8 cellular contexts compared by ENCODE assay signal in the genomic region with DNA sequence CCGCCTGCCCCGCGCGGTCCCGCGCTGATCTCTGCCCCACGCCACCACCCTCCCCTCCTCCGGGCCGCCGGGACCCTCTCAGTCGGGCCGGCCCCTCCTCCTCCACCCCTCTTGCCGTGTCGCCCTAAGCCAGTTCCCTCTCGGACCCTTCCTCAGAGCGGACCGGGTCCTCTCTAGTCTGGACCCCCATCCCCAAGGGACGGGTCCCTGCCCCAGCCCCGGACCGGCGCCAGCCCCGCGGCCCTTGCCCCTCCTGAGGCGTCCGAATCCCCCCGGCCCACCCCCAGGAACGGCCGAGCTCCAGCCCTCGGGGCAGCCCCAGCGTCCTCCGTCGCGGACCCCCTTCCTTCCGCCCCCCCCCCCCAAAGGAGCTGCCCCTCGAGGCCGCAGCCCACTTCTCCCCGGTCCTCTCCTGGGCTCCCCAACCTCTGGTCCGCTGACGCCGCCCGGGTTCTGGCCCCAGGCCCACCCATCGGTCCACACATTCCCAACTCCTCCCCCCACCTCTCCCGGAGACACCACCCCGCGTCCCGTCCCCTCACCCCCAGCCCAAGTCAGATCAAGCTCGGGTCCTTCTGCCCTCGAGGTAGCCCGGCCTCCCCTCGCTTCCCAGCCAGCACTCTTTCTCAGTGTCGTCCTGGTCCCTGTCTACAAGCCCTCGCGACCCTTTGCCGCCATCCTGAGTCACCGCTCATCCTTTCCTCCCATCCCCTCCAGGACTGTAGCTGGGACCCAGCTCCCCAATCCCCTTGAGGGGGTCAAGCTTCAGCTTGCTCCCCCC. TPM values are rescaled to one million over a fixed set of nuclear protein-coding genes. Genes with fewer than 3 reads are reported as not detected.
DNase-seq lines count a peak whose midpoint lies in the region; ATAC-seq and TF ChIP-seq lines count a peak whose summit lies in the region.

No MANE protein-coding gene starts in this region.

- no peak for TF ChIP-seq CTCF in CD14-positive monocyte (IDR thresholded peaks at IDR 0.05)

- POLR2A ChIA-PET in activated naive CD8-positive, alpha-beta T cell treated with anti-CD3 and anti-CD28 coated beads, Interleukin-2, amount 10 ng/mL, durations not matched to agents 7 days and 5 days (lab: Charles Lee), result interaction anchor here (0.7 kb wide), 1 partner anchor 13 kb away, joined by 3 read pairs; no protein-coding TSS in a partner anchor

- peaks cover 0 to 5% of the 10 kb centered on the region in 2 donors for H3K36me3 Mint-ChIP-seq in CD14-positive monocyte
- H3K36me3 Mint-ChIP-seq in activated naive CD8-positive, alpha-beta T cell treated with anti-CD3 and anti-CD28 coated beads, Interleukin-2, amount 10 ng/mL, durations not matched to agents 7 days and 5 days, result peaks cover 1% of the 10 kb centered on the region
- H3K36me3 Mint-ChIP-seq in stimulated activated memory B cell treated with anti-CD40 and anti-IgM and Interleukin-4, amounts not matched to agents 10 μg/mL and 1 μg/mL and 100 μg/mL, for 72 hours, result no peaks in the 10 kb centered on the region

- peaks cover 21% of the 10 kb centered on the region for H3K4me1 Mint-ChIP-seq in CD14-positive monocyte
- H3K4me1 Mint-ChIP-seq in activated naive CD8-positive, alpha-beta T cell treated with anti-CD3 and anti-CD28 coated beads, Interleukin-2, amount 10 ng/mL, durations not matched to agents 7 days and 5 days, result peaks cover 15% of the 10 kb centered on the region
- peaks cover 10% of the 10 kb centered on the region for H3K4me1 Mint-ChIP-seq in stimulated activated memory B cell treated with anti-CD40 and anti-IgM and Interleukin-4, amounts not matched to agents 10 μg/mL and 1 μg/mL and 100 μg/mL, for 72 hours

- H3K4me3 ChIP-seq in iPS-11a (ENCODE audit: low read depth, low read length), result peak overlapping the region; percentile 65

- no peak for ATAC-seq in activated naive CD8-positive, alpha-beta T cell treated with anti-CD3 and anti-CD28 coated beads, Interleukin-2, amount 10 ng/mL, durations not matched to agents 7 days and 5 days (ENCODE audit: low read depth)
- peak; percentile 56 for ATAC-seq in stimulated activated memory B cell treated with anti-CD40 and anti-IgM and Interleukin-4, amounts not matched to agents 10 μg/mL and 1 μg/mL and 100 μg/mL, for 72 hours
- ATAC-seq in GM18517 (IDR thresholded peaks at IDR 0.05; ENCODE audit: unreplicated experiment) (no peak), HG02763 (IDR thresholded peaks at IDR 0.05; ENCODE audit: unreplicated experiment) (no peak)

- intact Hi-C loops in CD14-positive monocyte (cut with micrococcal nuclease), result loop anchor here (5.0 to 10.0 kb wide), 4 partner anchors 43 to 240 kb away; no protein-coding TSS in a partner anchor

- H3K9me3 Mint-ChIP-seq in CD14-positive monocyte, result peaks cover 0 to 12% (median 4%) of the 10 kb centered on the region in 7 donors
- no peaks in the 10 kb centered on the region for H3K9me3 Mint-ChIP-seq in activated naive CD8-positive, alpha-beta T cell treated with anti-CD3 and anti-CD28 coated beads, Interleukin-2, amount 10 ng/mL, durations not matched to agents 7 days and 5 days
- no peaks in the 10 kb centered on the region for H3K9me3 Mint-ChIP-seq in stimulated activated memory B cell treated with anti-CD40 and anti-IgM and Interleukin-4, amounts not matched to agents 10 μg/mL and 1 μg/mL and 100 μg/mL, for 72 hours

- DNase-seq in CD14-positive monocyte (ENCODE audit: low spot score) (no peak), HK-2 (ENCODE audit: unreplicated experiment) (peak; percentile 40), NCI-H510A treated with DMSO at 0.1 percent for 48 hours (lab: John Stamatoyannopoulos, UW) (no peak)
- no peak for DNase-seq in activated naive CD8-positive, alpha-beta T cell treated with anti-CD3 and anti-CD28 coated beads, Interleukin-2, amount 10 ng/mL, durations not matched to agents 7 days and 5 days

- H3K27ac Mint-ChIP-seq in CD14-positive monocyte, result peak overlapping the region in 2 of 7 donors; percentile 10 to 51
- peak overlapping the region; percentile 43 for H3K27ac Mint-ChIP-seq in activated naive CD8-positive, alpha-beta T cell treated with anti-CD3 and anti-CD28 coated beads, Interleukin-2, amount 10 ng/mL, durations not matched to agents 7 days and 5 days
- H3K27ac Mint-ChIP-seq in stimulated activated memory B cell treated with anti-CD40 and anti-IgM and Interleukin-4, amounts not matched to agents 10 μg/mL and 1 μg/mL and 100 μg/mL, for 72 hours, result no peak overlapping the region

- peaks cover 59 to 80% (median 63%) of the 10 kb centered on the region in 3 donors for H3K27me3 Mint-ChIP-seq in CD14-positive monocyte (ENCODE audit: low read depth in 3 of 3)
- peaks cover 58% of the 10 kb centered on the region for H3K27me3 Mint-ChIP-seq in activated naive CD8-positive, alpha-beta T cell treated with anti-CD3 and anti-CD28 coated beads, Interleukin-2, amount 10 ng/mL, durations not matched to agents 7 days and 5 days
- peaks cover 59% of the 10 kb centered on the region for H3K27me3 Mint-ChIP-seq in stimulated activated memory B cell treated with anti-CD40 and anti-IgM and Interleukin-4, amounts not matched to agents 10 μg/mL and 1 μg/mL and 100 μg/mL, for 72 hours

- H3K4me3 Mint-ChIP-seq in CD14-positive monocyte, result peak overlapping the region; percentile 58 to 89
- peak overlapping the region; percentile 77 for H3K4me3 Mint-ChIP-seq in activated naive CD8-positive, alpha-beta T cell treated with anti-CD3 and anti-CD28 coated beads, Interleukin-2, amount 10 ng/mL, durations not matched to agents 7 days and 5 days
- peak overlapping the region; percentile 78 for H3K4me3 Mint-ChIP-seq in stimulated activated memory B cell treated with anti-CD40 and anti-IgM and Interleukin-4, amounts not matched to agents 10 μg/mL and 1 μg/mL and 100 μg/mL, for 72 hours

RNA-seq across cellular contexts. Expression of a gene that starts 0.7 kb away (rescaled TPM):
- polyA plus RNA-seq in CD14-positive monocyte, result under 1 TPM in 1 of 2 donors, not detected in 1; 0.08 TPM
- total RNA-seq in activated naive CD8-positive, alpha-beta T cell treated with anti-CD3 and anti-CD28 coated beads, Interleukin-2, amount 10 ng/mL, durations not matched to agents 7 days and 5 days, result under 1 TPM; 0.47 to 0.57 TPM

RNA-seq across cellular contexts. Expression of a gene that starts 45.4 kb away (rescaled TPM):
- polyA plus RNA-seq in CD14-positive monocyte, result 100 to 1,000 TPM in 1 of 2 donors, 10 to 100 TPM in 1; 96.1 to 156 TPM
- total RNA-seq in activated naive CD8-positive, alpha-beta T cell treated with anti-CD3 and anti-CD28 coated beads, Interleukin-2, amount 10 ng/mL, durations not matched to agents 7 days and 5 days, result 10 to 100 TPM; 76.4 to 77.9 TPM
